ENCODE assay signal across 8 cellular contexts in genomic region chr1:111739984-111740765, GRCh38. TPM values are rescaled to one million over a fixed set of nuclear protein-coding genes. Genes with fewer than 3 reads are reported as not detected.
A peak's percentile ranks its signal among the peaks of the same experiment; 100 is the strongest.
DNase-seq lines count a peak whose midpoint lies in the region; ATAC-seq and TF ChIP-seq lines count a peak whose summit lies in the region.

No MANE protein-coding gene starts in this region.

- H3K36me3 ChIP-seq in adrenal gland (replicated peaks in 1 of 2) (no peaks in the 10 kb centered on the region), heart right ventricle (peaks cover 0 to 15% (median 0%) of the 10 kb centered on the region in 9 donors)

- peak overlapping the region in 2 of 4 donors; percentile 65 to 69 for H3K4me3 ChIP-seq in adrenal gland
- peak overlapping the region; percentile 66 to 80 (median 77) for H3K4me3 ChIP-seq in heart right ventricle

- peak; percentile 35 to 66 (median 62) for ATAC-seq in heart right ventricle
- ATAC-seq in omental fat pad (ENCODE audit: low FRiP score): peak; percentile 46
- ATAC-seq in HG02884 (IDR thresholded peaks at IDR 0.05; ENCODE audit: unreplicated experiment): no peak

- H3K27ac ChIP-seq in adrenal gland: peak overlapping the region in 3 of 5 donors; percentile 75 to 86 (median 85)
- peak overlapping the region; percentile 96 to 100 (median 98) for H3K27ac ChIP-seq in heart right ventricle

- H3K4me1 ChIP-seq in adrenal gland (replicated peaks in 1 of 2): peaks cover 18 to 30% of the 10 kb centered on the region in 2 donors
- peaks cover 17 to 67% (median 60%) of the 10 kb centered on the region in 9 donors for H3K4me1 ChIP-seq in heart right ventricle

- DNase-seq in NCI-H524 (lab: John Stamatoyannopoulos, UW) (peak; percentile 64 to 73), NCI-H524 treated with DMSO at 0.1 percent for 48 hours (lab: John Stamatoyannopoulos, UW) (no peak), NCI-H2171 (lab: John Stamatoyannopoulos, UW) (peak; percentile 32), adrenal gland (peak; percentile 56 to 81 (median 73)), heart right ventricle (peak; percentile 69 to 83), omental fat pad (ENCODE audit: low spot score) (no peak), GF-D8 (lab: John Stamatoyannopoulos, UW) (no peak)

- no peak for TF ChIP-seq CTCF in adrenal gland (IDR thresholded peaks at IDR 0.05)
- TF ChIP-seq CTCF in heart right ventricle (IDR thresholded peaks at IDR 0.05): peak in 3 of 9 donors; percentile 5 to 18 (median 9)
- no peak for TF ChIP-seq CTCF in omental fat pad (IDR thresholded peaks at IDR 0.05)

- no peak for TF ChIP-seq POLR2A in adrenal gland (IDR thresholded peaks at IDR 0.05)

- H3K27me3 ChIP-seq in adrenal gland (no peaks in the 10 kb centered on the region), heart right ventricle (peaks cover 0 to 32% (median 0%) of the 10 kb centered on the region in 7 donors)

- intact Hi-C loops in adrenal gland (cut with DNase I): no loop called here
- intact Hi-C loops in heart right ventricle (cut with DNase I): loop anchor here in 4 of 10 donors (1.0 to 10.0 kb wide), 4 partner anchors 15 to 965 kb away; partner anchors contain the start of genes DDX20 (in 1 of the 4) and RHOC (in 1 of the 4)

- H3K9me3 ChIP-seq in adrenal gland (replicated peaks in 1 of 3) (no peaks in the 10 kb centered on the region), heart right ventricle (no peaks in the 10 kb centered on the region)

- WGBS in adrenal gland, 4 donors: 1 to 2% (median 1%) methylated on average over 25 to 55 of the region's 55 CpGs
- WGBS in heart right ventricle, 2 donors: 2% methylated on average over 55 of the region's 55 CpGs

RNA-seq across cellular contexts. Expression of gene INKA2, which starts 1.0 kb away (rescaled TPM):
- 1 to 10 TPM in 4 of 8 donors, under 1 TPM in 3, not detected in 1; 0.79 to 4.7 (median 1.4) TPM for total RNA-seq in adrenal gland
- 1 to 10 TPM in 1 of 3 donors, under 1 TPM in 2; 0.61 to 1.7 (median 0.68) TPM for polyA plus RNA-seq in adrenal gland
- 10 to 100 TPM in 9 of 10 donors, 1 to 10 TPM in 1; 8.7 to 34.6 (median 14.8) TPM for total RNA-seq in heart right ventricle
- polyA plus RNA-seq in heart right ventricle: 1 to 10 TPM; 6.8 to 9.9 TPM
- total RNA-seq in omental fat pad: 10 to 100 TPM in 1 of 4 donors, 1 to 10 TPM in 3; 2.1 to 21.3 (median 6.6) TPM

RNA-seq across cellular contexts. Expression of gene DDX20, which starts 15.5 kb away (rescaled TPM):
- 10 to 100 TPM in 7 of 8 donors, 1 to 10 TPM in 1; 7.3 to 18.4 (median 11.9) TPM for total RNA-seq in adrenal gland
- 10 to 100 TPM in 1 of 3 donors, 1 to 10 TPM in 2; 6.2 to 11.5 (median 6.6) TPM for polyA plus RNA-seq in adrenal gland
- total RNA-seq in heart right ventricle: 1 to 10 TPM; 5.0 to 10.0 (median 6.5) TPM
- polyA plus RNA-seq in heart right ventricle: 1 to 10 TPM; 4.0 to 4.1 TPM
- total RNA-seq in omental fat pad: 10 to 100 TPM; 12.8 to 24.7 (median 21.3) TPM

Comparison
In these comparisons a context has a peak if more than half of its experiments do, and no peak if none do; other contexts are left out.
1. DNase-seq: peak in NCI-H524 (2 of 2), NCI-H2171 (single experiment), adrenal gland (7 of 7) and heart right ventricle (2 of 2); none in NCI-H524 treated with DMSO at 0.1 percent for 48 hours (single experiment), omental fat pad (single experiment) and GF-D8 (single experiment).